ENCODE assay signal across 17 cellular contexts in genomic region chr7:44331682-44332081, GRCh38. TPM values are rescaled to one million over a fixed set of nuclear protein-coding genes. Genes with fewer than 3 reads are reported as not detected.
DNase-seq lines count a peak whose midpoint lies in the region; ATAC-seq, FAIRE-seq and TF ChIP-seq lines count a peak whose summit lies in the region.
"Had no signal": no experiment of that assay in that cellular context is flagged by ENCODE, and none has a peak within 500 bp of the region (broad histone marks: within the 10 kb centered on the region; RNA-seq: fewer than 3 reads in every experiment).

No MANE protein-coding gene starts in this region.

- H3K27ac ChIP-seq in left ventricle myocardium inferior (replicated peaks) = peak overlapping the region; percentile 81
- no peak overlapping the region for H3K27ac ChIP-seq in CD4-positive, alpha-beta T cell (ENCODE audit: low read depth, low read length)
- H3K27ac ChIP-seq: BLaER1, GM23248, HL-60 had no signal

- peaks cover 6% of the 10 kb centered on the region for H3K9me3 Mint-ChIP-seq in central memory CD8-positive, alpha-beta T cell
- H3K9me3 Mint-ChIP-seq in nephron = peaks cover 4% of the 10 kb centered on the region
- H3K9me3 Mint-ChIP-seq in CD4-positive, alpha-beta T cell = no peaks in the 10 kb centered on the region

- peaks cover 1% of the 10 kb centered on the region for H3K36me3 Mint-ChIP-seq in central memory CD8-positive, alpha-beta T cell (ENCODE audit: insufficient read depth)
- H3K36me3 Mint-ChIP-seq in nephron (ENCODE audit: low read depth) = no peaks in the 10 kb centered on the region
- H3K36me3 Mint-ChIP-seq in CD4-positive, alpha-beta T cell (ENCODE audit: low read depth) = no peaks in the 10 kb centered on the region

- intact Hi-C loops in Right ventricle myocardium superior (cut with DNase I) = no loop called here
- intact Hi-C loops in Right ventricle myocardium inferior (cut with DNase I) = no loop called here
- intact Hi-C loops in left ventricle myocardium inferior (cut with micrococcal nuclease) = no loop called here
- intact Hi-C loops in CD4-positive, alpha-beta T cell (cut with DNase I, micrococcal nuclease) = no loop called here

- peaks cover 4% of the 10 kb centered on the region for H3K9me3 ChIP-seq in left ventricle myocardium inferior (replicated peaks)
- H3K9me3 ChIP-seq in CD4-positive, alpha-beta T cell (ENCODE audit: control insufficient read depth, low read length) = no peaks in the 10 kb centered on the region

- FAIRE-seq in RCC 7860 (lab: Jason Lieb, UNC) = no peak
- FAIRE-seq: GM19239, H54 had no signal

- no peak for DNase-seq in Right ventricle myocardium superior
- no peak for DNase-seq in Right ventricle myocardium inferior (ENCODE audit: missing footprints)
- no peak for DNase-seq in central memory CD8-positive, alpha-beta T cell (ENCODE audit: low spot score in 2 of 2)
- DNase-seq in left ventricle myocardium inferior = no peak
- no peak for DNase-seq in CD4-positive, alpha-beta T cell
- no peak for DNase-seq in RCC 7860 (ENCODE audit: low spot score)
- no peak for DNase-seq in NCI-H146 (lab: John Stamatoyannopoulos, UW)
- DNase-seq: 8988T, AML-193, DMS53, GF-D8, GM23248 had no signal

- peaks cover 4% of the 10 kb centered on the region for H3K27me3 ChIP-seq in left ventricle myocardium inferior (ENCODE audit: low read depth)
- H3K27me3 ChIP-seq in CD4-positive, alpha-beta T cell (ENCODE audit: control insufficient read depth, insufficient read depth, low read length) = peaks cover 5% of the 10 kb centered on the region

- H3K27me3 Mint-ChIP-seq in central memory CD8-positive, alpha-beta T cell = peaks cover 34% of the 10 kb centered on the region
- peaks cover 27% of the 10 kb centered on the region for H3K27me3 Mint-ChIP-seq in nephron (ENCODE audit: low read depth)
- H3K27me3 Mint-ChIP-seq in CD4-positive, alpha-beta T cell = peaks cover 9% of the 10 kb centered on the region

- H3K4me3 ChIP-seq in left ventricle myocardium inferior = no peak overlapping the region
- H3K4me3 ChIP-seq: BLaER1, GM23248 had no signal

- no peaks in the 10 kb centered on the region for H3K4me1 Mint-ChIP-seq in central memory CD8-positive, alpha-beta T cell
- peaks cover 21% of the 10 kb centered on the region for H3K4me1 Mint-ChIP-seq in nephron
- H3K4me1 Mint-ChIP-seq in CD4-positive, alpha-beta T cell (ENCODE audit: low read depth) = no peaks in the 10 kb centered on the region

- H3K36me3 ChIP-seq in left ventricle myocardium inferior = no peaks in the 10 kb centered on the region
- H3K36me3 ChIP-seq: BLaER1 had no signal

- POLR2A ChIA-PET in CD4-positive, alpha-beta T cell (lab: Charles Lee) = no interaction called here

- H3K4me1 ChIP-seq in left ventricle myocardium inferior = peaks cover 38% of the 10 kb centered on the region

- H3K4me3 Mint-ChIP-seq in central memory CD8-positive, alpha-beta T cell = no peak overlapping the region
- peak overlapping the region in 1 of 3 experiments; percentile 15 for H3K4me3 Mint-ChIP-seq in nephron
- no peak overlapping the region for H3K4me3 Mint-ChIP-seq in CD4-positive, alpha-beta T cell

- CTCF ChIA-PET in CD4-positive, alpha-beta T cell (lab: Charles Lee) = no interaction called here

- no peak for TF ChIP-seq CTCF in left ventricle myocardium inferior (IDR thresholded peaks at IDR 0.05; ENCODE audit: borderline replicate concordance)
- no peak for TF ChIP-seq CTCF in nephron (IDR thresholded peaks at IDR 0.05; ENCODE audit: unreplicated experiment in 3 of 3)
- TF ChIP-seq CTCF in CD4-positive, alpha-beta T cell (IDR thresholded peaks at IDR 0.05) = no peak

- H3K27ac Mint-ChIP-seq in central memory CD8-positive, alpha-beta T cell (ENCODE audit: low read depth) = peak overlapping the region; percentile 14
- peak overlapping the region in 2 of 3 experiments; percentile 2 to 12 for H3K27ac Mint-ChIP-seq in nephron
- no peak overlapping the region for H3K27ac Mint-ChIP-seq in CD4-positive, alpha-beta T cell

- ATAC-seq in Right ventricle myocardium superior (ENCODE audit: poor library complexity) (peak; percentile 71), Right ventricle myocardium inferior (no peak)
- ATAC-seq in central memory CD8-positive, alpha-beta T cell (replicated peaks; ENCODE audit: extremely low read depth, poor library complexity, severe bottlenecking) = no peak
- no peak for ATAC-seq in CD4-positive, alpha-beta T cell (ENCODE audit: poor library complexity)

RNA-seq across cellular contexts. Expression of gene CAMK2B, which starts 6.3 kb away (rescaled TPM):
- total RNA-seq in Right ventricle myocardium superior (87.2 TPM), Right ventricle myocardium inferior (95.4 TPM), left ventricle myocardium inferior (98.0 TPM)
- total RNA-seq in CD4-positive, alpha-beta T cell = not detected

Comparison
In these comparisons a context has a peak if more than half of its experiments do, and no peak if none do; other contexts are left out.
1. RNA of gene CAMK2B, which starts 6.3 kb away (total RNA-seq): 98.0 TPM in left ventricle myocardium inferior (single experiment), 95.4 TPM in Right ventricle myocardium inferior (single experiment) and 87.2 TPM in Right ventricle myocardium superior (single experiment); not detected in CD4-positive, alpha-beta T cell; every median in the first group is over 10 times any median in the second.